Comparison of ENCODE assay signal across 22 cellular contexts in the genomic region with DNA sequence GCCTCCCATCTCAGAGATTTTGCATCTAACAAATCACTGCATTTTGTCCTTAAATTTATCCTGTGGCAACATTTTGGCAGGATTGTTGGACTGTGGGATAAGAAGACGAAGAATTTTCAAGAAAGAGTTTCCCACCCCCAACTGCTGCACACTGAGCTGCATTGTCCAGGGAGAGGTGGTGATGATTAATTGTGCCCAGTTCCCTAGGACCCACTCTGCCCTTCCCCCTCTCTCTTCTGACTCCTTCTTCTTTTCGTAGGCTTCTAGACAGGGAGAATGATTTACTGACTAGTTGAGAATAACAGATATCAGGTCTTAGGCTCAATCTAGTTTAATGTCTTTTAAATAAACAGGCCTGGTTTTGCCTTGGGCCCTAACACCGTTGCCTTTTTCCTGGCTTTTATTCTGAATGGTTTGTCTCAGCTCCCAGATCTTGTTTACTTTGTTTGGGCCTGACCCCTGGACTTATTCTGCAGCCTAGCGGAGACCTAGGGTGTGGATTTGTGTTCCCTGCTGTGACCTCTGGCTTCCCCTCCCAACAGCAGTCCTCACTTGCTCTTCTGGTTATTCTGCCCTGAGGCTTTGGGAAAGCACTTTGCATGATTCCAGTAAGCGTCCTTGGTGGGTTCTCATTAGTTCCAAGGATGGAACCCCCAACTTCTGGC.
DNase-seq lines count a peak whose midpoint lies in the region; ATAC-seq and TF ChIP-seq lines count a peak whose summit lies in the region.
"Had no signal": no experiment of that assay in that cellular context is flagged by ENCODE, and none has a peak within 500 bp of the region (broad histone marks: within the 10 kb centered on the region; RNA-seq: fewer than 3 reads in every experiment).

No MANE protein-coding gene starts in this region.

- H3K23ac ChIP-seq in trophoblast cell (ENCODE audit: low read length) = no peak overlapping the region

- DNase-seq in HT1080 (ENCODE audit: low read depth) = peak; percentile 7
- DNase-seq in PC-3 = peak; percentile 19
- DNase-seq in iPS-NIHi7 (ENCODE audit: extremely low spot score) = peak; percentile 77
- DNase-seq in trophoblast cell = peak in 1 of 2 donors; percentile 4
- DNase-seq in stimulated activated CD4-positive, alpha-beta T cell treated with anti-CD3 and anti-CD28 coated beads, Interleukin-2, amount 100 ng/mL, for 48 hours = no peak
- DNase-seq in HCEC 1CT = no peak
- DNase-seq: activated CD4-positive, CD25-positive, alpha-beta regulatory T cell; activated CD8-positive, alpha-beta T cell treated with anti-CD3 and anti-CD28 coated beads, Interleukin-2, amount 10 ng/mL, durations not matched to agents 7 days and 5 days; activated T-cell treated with anti-CD3 and anti-CD28 coated beads, Interleukin-2, amount 50 U/mL, for 72 hours; CD8-positive, alpha-beta T cell; DMS79; heart right ventricle; KG1; kidney glomerular epithelial cell; NCI-H1436; NCI-H2171; NCI-H526 treated with DMSO at 0.1 percent for 48 hours; stimulated activated CD4-positive, alpha-beta T cell treated with anti-CD3 and anti-CD28 coated beads, Interleukin-15, amount 100 ng/mL, for 24 hours had no signal

- H3F3A ChIP-seq in PC-3 (ENCODE audit: low read length, unreplicated experiment) = no peaks in the 10 kb centered on the region

- H2BK5ac ChIP-seq in trophoblast cell (ENCODE audit: low read depth, low read length, poor library complexity) = no peak overlapping the region

- H3K4me1 ChIP-seq in PC-3 (ENCODE audit: insufficient read depth, low read length) (0 out of 2 replicates have a peak, but pooled peaks cover 7% of the 10 kb centered on the region), trophoblast cell (ENCODE audit: control insufficient read depth in 1 of 2, insufficient read depth in 2 of 2, low read length in 2 of 2) (peaks cover 0 to 12% of the 10 kb centered on the region in 2 experiments)
- H3K4me1 ChIP-seq: heart right ventricle had no signal

- H3K4me3 ChIP-seq in PC-3 (ENCODE audit: low read length) (no peak overlapping the region), trophoblast cell (ENCODE audit: low read depth, low read length) (no peak overlapping the region)
- H3K4me3 ChIP-seq: heart right ventricle, thoracic aorta had no signal

- H2AK5ac ChIP-seq in trophoblast cell (ENCODE audit: low read length) = no peak overlapping the region

- no CpG with 5 or more reads among the region's 5 CpGs for WGBS in trophoblast cell (ENCODE audit: extremely low coverage, insufficient coverage, insufficient read length)

- no peak overlapping the region for H2BK12ac ChIP-seq in trophoblast cell (ENCODE audit: low read length)

- H3K4me2 ChIP-seq in PC-3 (ENCODE audit: low read length) = no peak overlapping the region
- peak overlapping the region; percentile 38 for H3K4me2 ChIP-seq in trophoblast cell (ENCODE audit: low read length)

- no peak; the same call in 1 of the 2 replicates for ATAC-seq in PC-3
- no peak for ATAC-seq in HG03159 (IDR thresholded peaks at IDR 0.05; ENCODE audit: unreplicated experiment)
- ATAC-seq: activated CD8-positive, alpha-beta T cell treated with anti-CD3 and anti-CD28 coated beads, Interleukin-2, amount 10 ng/mL, durations not matched to agents 7 days and 5 days; activated naive CD4-positive, alpha-beta T cell treated with anti-CD3 and anti-CD28 coated beads, Interleukin-2, amount 50 U/mL, for 72 hours; activated T-cell treated with anti-CD3 and anti-CD28 coated beads, Interleukin-2, amount 50 U/mL, for 72 hours; CD8-positive, alpha-beta T cell; heart right ventricle; stimulated activated effector memory CD8-positive, alpha-beta T cell treated with anti-CD3 and anti-CD28 coated beads, Interleukin-12 subunit alpha, Interleukin-12 subunit beta, amount 100 ng/mL, for 72 hours had no signal

- H3K79me1 ChIP-seq in trophoblast cell (ENCODE audit: low read length) = no peaks in the 10 kb centered on the region

- CTCF ChIA-PET in PC-3 (lab: Charles Lee) = no interaction called here

- intact Hi-C loops in PC-3 (cut with micrococcal nuclease) = no loop called here

- H2AFZ ChIP-seq in PC-3 (ENCODE audit: low read length) (no peak overlapping the region), trophoblast cell (ENCODE audit: insufficient read depth, low read length, poor library complexity) (no peak overlapping the region)

- no peak overlapping the region for H4K91ac ChIP-seq in trophoblast cell (ENCODE audit: low read depth, low read length)

- POLR2A ChIA-PET in PC-3 (lab: Charles Lee; ENCODE audit: unreplicated experiment) = no interaction called here

- no peak overlapping the region for H2BK120ac ChIP-seq in trophoblast cell (ENCODE audit: insufficient read depth, low read length, poor library complexity)

- H3K36me3 ChIP-seq in PC-3 (ENCODE audit: low read depth, low read length) (no peaks in the 10 kb centered on the region), trophoblast cell (ENCODE audit: control insufficient read depth in 1 of 2, insufficient read depth in 2 of 2, low read length in 2 of 2) (no peaks in the 10 kb centered on the region)
- H3K36me3 ChIP-seq: heart right ventricle, thoracic aorta had no signal

- no peaks in the 10 kb centered on the region for H4K20me1 ChIP-seq in PC-3 (ENCODE audit: low read length)

- H3K9ac ChIP-seq in PC-3 (ENCODE audit: low read length) (no peak overlapping the region), trophoblast cell (ENCODE audit: low read length) (no peak overlapping the region)

- BruUV-seq in PC-3 (replicated peaks; lab: Mats Ljungman, UMichigan) = no TSS peak

- no peaks in the 10 kb centered on the region for H3K9me3 ChIP-seq in PC-3 (ENCODE audit: low read length)
- H3K9me3 ChIP-seq in trophoblast cell (ENCODE audit: insufficient read depth, low read depth, low read length) = no peaks in the 10 kb centered on the region
- H3K9me3 ChIP-seq: heart right ventricle, thoracic aorta had no signal

- no peak overlapping the region for H4K8ac ChIP-seq in trophoblast cell (ENCODE audit: low read depth, low read length)

- H3K79me2 ChIP-seq in PC-3 (ENCODE audit: low read length) (no peaks in the 10 kb centered on the region), trophoblast cell (ENCODE audit: control insufficient read depth, insufficient read depth, low read length, poor library complexity) (no peaks in the 10 kb centered on the region)

- H3K14ac ChIP-seq in trophoblast cell (ENCODE audit: low read length) = no peak overlapping the region

- TF ChIP-seq CTCF in PC-3 (conservative IDR thresholded peaks at IDR 0.05; ENCODE audit: low read depth, low read length) = no peak

- no peaks in the 10 kb centered on the region for H3K9me2 ChIP-seq in PC-3 (replicated peaks; ENCODE audit: low read length)

- H3K27me3 ChIP-seq in PC-3 (ENCODE audit: low read length) (no peaks in the 10 kb centered on the region), trophoblast cell (ENCODE audit: insufficient read depth, low read length) (no peaks in the 10 kb centered on the region)

- no peak overlapping the region for H3K18ac ChIP-seq in trophoblast cell (ENCODE audit: low read length)

- H3K27ac ChIP-seq in PC-3 (ENCODE audit: low read length) (no peak overlapping the region), trophoblast cell (ENCODE audit: low read depth, low read length) (no peak overlapping the region)
- H3K27ac ChIP-seq: heart right ventricle, thoracic aorta had no signal

- H3K4ac ChIP-seq in trophoblast cell (ENCODE audit: low read depth, low read length) = no peak overlapping the region

- H4K12ac ChIP-seq in trophoblast cell (ENCODE audit: low read depth, low read length) = no peak overlapping the region

Comparison
In these comparisons a context has a peak if more than half of its experiments do, and no peak if none do; other contexts are left out.
1. DNase-seq: peak in HT1080 (single experiment), PC-3 (single experiment) and iPS-NIHi7 (single experiment); none in stimulated activated CD4-positive, alpha-beta T cell treated with anti-CD3 and anti-CD28 coated beads, Interleukin-2, amount 100 ng/mL, for 48 hours (0 of 2) and HCEC 1CT (single experiment).